9 cellular contexts compared by ENCODE assay signal in the genomic region with DNA sequence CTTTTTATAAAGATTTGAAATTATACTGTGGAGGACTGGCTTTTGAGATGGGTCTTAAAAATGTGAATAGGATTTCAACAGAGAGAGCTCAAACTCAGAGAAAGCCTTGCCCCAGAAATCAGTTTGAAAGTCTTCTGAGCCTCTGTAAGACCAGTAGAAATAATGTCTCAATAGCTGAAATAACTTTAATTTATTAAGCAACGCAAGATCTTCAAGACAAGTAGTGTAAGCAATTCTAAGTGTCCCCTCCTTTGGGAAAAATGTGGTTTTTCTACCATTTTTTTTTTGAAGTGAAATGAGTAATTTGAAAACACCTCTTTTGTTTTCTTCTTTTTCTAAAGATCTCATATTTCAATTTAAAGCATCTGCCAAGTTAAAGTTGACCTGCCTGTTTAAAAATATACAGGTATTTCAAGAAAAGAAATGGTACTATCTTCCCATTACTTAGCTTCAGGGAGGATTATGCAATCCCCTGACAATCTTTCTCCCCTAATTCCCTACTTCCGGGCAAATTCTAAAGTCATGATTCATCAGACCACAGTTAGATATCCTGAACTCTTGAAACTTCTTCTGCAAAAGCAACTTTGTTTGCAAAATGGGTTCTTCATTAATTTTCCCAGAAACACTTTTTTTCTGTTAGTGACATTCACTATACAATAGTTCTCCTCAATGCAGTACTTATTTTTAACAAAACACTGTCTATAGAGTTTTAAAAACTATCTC. TPM values are rescaled to one million over a fixed set of nuclear protein-coding genes. Genes with fewer than 3 reads are reported as not detected.
DNase-seq lines count a peak whose midpoint lies in the region; ATAC-seq and TF ChIP-seq lines count a peak whose summit lies in the region.
"Had no signal": no experiment of that assay in that cellular context is flagged by ENCODE, and none has a peak within 500 bp of the region (broad histone marks: within the 10 kb centered on the region; RNA-seq: fewer than 3 reads in every experiment).

No MANE protein-coding gene starts in this region.

- no peak overlapping the region for H3K9ac ChIP-seq in parathyroid adenoma

- H3K79me2 ChIP-seq in PC-9 (ENCODE audit: low read depth) (no peaks in the 10 kb centered on the region), parathyroid adenoma (no peaks in the 10 kb centered on the region)

- H3K4me3 ChIP-seq in PC-9 = peak overlapping the region; percentile 16; the same call in 1 of the 2 replicates
- H3K4me3 ChIP-seq in parathyroid adenoma (ENCODE audit: low read depth, low read length) = no peak overlapping the region

- H3K9me3 ChIP-seq in PC-9 (ENCODE audit: insufficient read depth, low read depth) = peaks cover 29% of the 10 kb centered on the region
- H3K9me3 ChIP-seq in parathyroid adenoma (ENCODE audit: control insufficient read depth, low read length) = no peaks in the 10 kb centered on the region

- no TSS peak for BruUV-seq in PC-9 (replicated peaks; lab: Mats Ljungman, UMichigan)

- peaks cover 44% of the 10 kb centered on the region for H3K4me1 ChIP-seq in PC-9 (replicated peaks; ENCODE audit: insufficient read depth)
- no peaks in the 10 kb centered on the region for H3K4me1 ChIP-seq in parathyroid adenoma

- DNase-seq in GDM1 (lab: John Stamatoyannopoulos, UW) (peak; percentile 38), PC-9 (peak; percentile 39 to 91), erythroblast (lab: John Stamatoyannopoulos, UW) (peak; percentile 3 to 65)
- DNase-seq: NCI-H2227 treated with DMSO at 0.1 percent for 48 hours had no signal

- H3K4me2 ChIP-seq in PC-9 (peak overlapping the region; percentile 63), parathyroid adenoma (ENCODE audit: low read length) (peak overlapping the region; percentile 34)

- no peaks in the 10 kb centered on the region for H3K9me2 ChIP-seq in PC-9 (ENCODE audit: insufficient read depth)

- peak overlapping the region; percentile 96 for H3K27ac ChIP-seq in PC-9
- no peak overlapping the region for H3K27ac ChIP-seq in parathyroid adenoma

- intact Hi-C loops in PC-9 (cut with micrococcal nuclease; ENCODE audit: unreplicated experiment) = no loop called here

- CTCF ChIA-PET in PC-9 (lab: Charles Lee) = interaction anchor here (0.7 kb wide), 1 partner anchor 228 kb away, joined by 5 read pairs; no protein-coding TSS in a partner anchor

- peaks cover 25% of the 10 kb centered on the region for H3F3A ChIP-seq in PC-9 (ENCODE audit: insufficient read depth, low read depth)

- TF ChIP-seq POLR2A in erythroblast (IDR thresholded peaks at IDR 0.05; ENCODE audit: low read length) = no peak

- POLR2A ChIA-PET in PC-9 (lab: Charles Lee; ENCODE audit: unreplicated experiment) = interaction anchor here (0.6 to 1.6 kb wide), 6 partner anchors 9 to 1232 kb away, joined by 3 to 27 read pairs (median 7); partner anchors contain the start of gene C9orf85

- ATAC-seq in GM19351 (IDR thresholded peaks at IDR 0.05; ENCODE audit: unreplicated experiment) = no peak
- no peak for ATAC-seq in GM18502 (IDR thresholded peaks at IDR 0.05; ENCODE audit: poor library complexity, unreplicated experiment)
- no peak for ATAC-seq in GM21528 (IDR thresholded peaks at IDR 0.05; ENCODE audit: low FRiP score, unreplicated experiment)
- no peak for ATAC-seq in GM18868 (IDR thresholded peaks at IDR 0.05; ENCODE audit: unreplicated experiment)

- TF ChIP-seq CTCF in PC-9 (conservative IDR thresholded peaks at IDR 0.05) (no peak), parathyroid adenoma (IDR thresholded peaks at IDR 0.05) (no peak)

- H3K27me3 ChIP-seq in PC-9 (ENCODE audit: insufficient read depth, low read depth) = no peaks in the 10 kb centered on the region
- no peaks in the 10 kb centered on the region for H3K27me3 ChIP-seq in parathyroid adenoma (ENCODE audit: control insufficient read depth, insufficient read depth, low read length)

- H4K20me1 ChIP-seq in PC-9 (ENCODE audit: insufficient read depth) = no peaks in the 10 kb centered on the region

- H3K36me3 ChIP-seq in PC-9 (ENCODE audit: low read depth) (no peaks in the 10 kb centered on the region), parathyroid adenoma (ENCODE audit: control insufficient read depth, insufficient read depth, low read length) (no peaks in the 10 kb centered on the region)

- H2AFZ ChIP-seq in PC-9 (0 out of 2 replicates have a peak overlapping the region, but pooled peaks have one; percentile 41), parathyroid adenoma (no peak overlapping the region)

RNA-seq across cellular contexts. Expression of gene ANXA1, which starts 7.9 kb away (rescaled TPM):
- 653 and 753 TPM in 2 replicates for total RNA-seq in PC-9 (2021)
